2 cellular contexts compared by ENCODE assay signal in genomic region chr12:121525411-121525810, GRCh38.
TF ChIP-seq lines count a peak whose summit lies in the region.

No MANE protein-coding gene starts in this region.

TF ChIP-seq in GM23338, 12 proteins besides CTCF, POLR2A, EP300 and RAD21 (continued from another document):
- no peak for TF ChIP-seq ETS1 (IDR thresholded peaks at IDR 0.05)
- TF ChIP-seq POLR2AphosphoS5 (IDR thresholded peaks at IDR 0.05; ENCODE audit: low read depth) = no peak
- TF ChIP-seq ZNF462 (CRISPR knock-in tag; IDR thresholded peaks at IDR 0.05) = no peak
- TF ChIP-seq CREB1 (CRISPR knock-in tag; IDR thresholded peaks at IDR 0.05; ENCODE audit: low read depth) = no peak
- no peak for TF ChIP-seq EZH2 (IDR thresholded peaks at IDR 0.05; ENCODE audit: low read depth, unreplicated experiment)
- TF ChIP-seq JUNB (IDR thresholded peaks at IDR 0.05; ENCODE audit: unreplicated experiment) = no peak
- TF ChIP-seq NANOG (IDR thresholded peaks at IDR 0.05; ENCODE audit: borderline replicate concordance) = no peak
- TF ChIP-seq REST (IDR thresholded peaks at IDR 0.05; ENCODE audit: unreplicated experiment) = no peak
- no peak for TF ChIP-seq ZNF114 (CRISPR knock-in tag; IDR thresholded peaks at IDR 0.05)
- TF ChIP-seq STAT1 (IDR thresholded peaks at IDR 0.05; ENCODE audit: unreplicated experiment) = no peak
- no peak for TF ChIP-seq ZNF331 (CRISPR knock-in tag; IDR thresholded peaks at IDR 0.05; ENCODE audit: low read depth)

TF ChIP-seq in WTC11, 78 proteins besides CTCF, POLR2A, EP300 and RAD21 (continued from another document):
- TF ChIP-seq STAT6 (CRISPR knock-in tag; conservative IDR thresholded peaks at IDR 0.05; ENCODE audit: low read depth) (no peak), MYBL2 (CRISPR knock-in tag; IDR thresholded peaks at IDR 0.05) (no peak), CDX4 (CRISPR knock-in tag; IDR thresholded peaks at IDR 0.05; ENCODE audit: borderline replicate concordance) (no peak), IRF2 (CRISPR knock-in tag; IDR thresholded peaks at IDR 0.05; ENCODE audit: borderline replicate concordance, low read depth) (no peak), PRRX2 (CRISPR knock-in tag; IDR thresholded peaks at IDR 0.05) (no peak), OVOL2 (CRISPR knock-in tag; IDR thresholded peaks at IDR 0.05; ENCODE audit: borderline replicate concordance) (no peak), ELF4 (CRISPR knock-in tag; IDR thresholded peaks at IDR 0.05; ENCODE audit: low read depth) (no peak), ZBTB21 (CRISPR knock-in tag; IDR thresholded peaks at IDR 0.05; ENCODE audit: borderline replicate concordance) (no peak), ZNF232 (CRISPR knock-in tag; IDR thresholded peaks at IDR 0.05) (no peak), ZNF423 (CRISPR knock-in tag; IDR thresholded peaks at IDR 0.05) (no peak), ZNF281 (CRISPR knock-in tag; IDR thresholded peaks at IDR 0.05) (no peak), ZNF532 (CRISPR knock-in tag; IDR thresholded peaks at IDR 0.05; ENCODE audit: borderline replicate concordance) (no peak), NR2C2 (CRISPR knock-in tag; IDR thresholded peaks at IDR 0.05) (no peak), NR3C1 (CRISPR knock-in tag; conservative IDR thresholded peaks at IDR 0.05; ENCODE audit: low read depth) (no peak), MLX (CRISPR knock-in tag; IDR thresholded peaks at IDR 0.05) (no peak)
